In genomic region chr6:147585256-147585655, GRCh38 we compare ENCODE assay signal across 17 cellular contexts.
DNase-seq lines count a peak whose midpoint lies in the region; ATAC-seq, FAIRE-seq and TF ChIP-seq lines count a peak whose summit lies in the region.
"Had no signal": no experiment of that assay in that cellular context is flagged by ENCODE, and none has a peak within 500 bp of the region (broad histone marks: within the 10 kb centered on the region; RNA-seq: fewer than 3 reads in every experiment).

No MANE protein-coding gene starts in this region.

- CTCF ChIA-PET in K562 (lab: Yijun Ruan, JAX; ENCODE audit: low intra/inter-chr PET ratio): no interaction called here

- no peaks in the 10 kb centered on the region for H3K4me1 Mint-ChIP-seq in type B pancreatic cell (ENCODE audit: unreplicated experiment)
- H3K4me1 Mint-ChIP-seq: CD4-positive, alpha-beta memory T cell had no signal

- no peak overlapping the region for H3K27ac ChIP-seq in K562 (ENCODE audit: extremely low read depth, low read depth, low read length)
- H3K27ac ChIP-seq: 22Rv1, SK-N-MC had no signal

- no peaks in the 10 kb centered on the region for H3K27me3 Mint-ChIP-seq in type B pancreatic cell

- peaks cover 22 to 28% of the 10 kb centered on the region in 2 experiments for H3K27me3 ChIP-seq in K562 (ENCODE audit: control insufficient read depth in 2 of 2, insufficient read depth in 2 of 2, low read length in 2 of 2)

- no peak for FAIRE-seq in K562 (lab: Jason Lieb, UNC)
- FAIRE-seq: G401.6 had no signal

- H3K36me3 ChIP-seq in K562 (ENCODE audit: control insufficient read depth, insufficient read depth, low read length): no peaks in the 10 kb centered on the region
- no peaks in the 10 kb centered on the region for H3K36me3 ChIP-seq in mucosa of descending colon (ENCODE audit: low read depth)

- ATAC-seq in K562 (peak; percentile 61), left lobe of liver (peak; percentile 76), mucosa of descending colon (no peak)
- ATAC-seq: Panc1 had no signal

- TF ChIP-seq CTCF in K562 (IDR thresholded peaks at IDR 0.05 in 2 of 3, conservative IDR thresholded peaks at IDR 0.05 in 1 of 3; ENCODE audit: insufficient read depth in 2 of 3, low read depth in 1 of 3, low read length in 3 of 3) (no peak), type B pancreatic cell (conservative IDR thresholded peaks at IDR 0.05) (peak; percentile 29), mucosa of descending colon (IDR thresholded peaks at IDR 0.05) (no peak)

- no peaks in the 10 kb centered on the region for H4K20me1 ChIP-seq in K562 (replicated peaks; ENCODE audit: control insufficient read depth, insufficient read depth, low read length)

- TF ChIP-seq RAD21 in K562 (CRISPR knock-in tag; conservative IDR thresholded peaks at IDR 0.05 in 1 of 2, IDR thresholded peaks at IDR 0.05 in 1 of 2): no peak

- 13% methylated on average over 3 of the region's 3 CpGs for WGBS in K562 (ENCODE audit: insufficient coverage, low coverage, missing lambda C conversion rate)

- H3K4me1 ChIP-seq in K562 (replicated peaks in 1 of 2; ENCODE audit: control insufficient read depth in 2 of 2, insufficient read depth in 2 of 2, low read length in 2 of 2): no peaks in the 10 kb centered on the region
- H3K4me1 ChIP-seq in mucosa of descending colon (ENCODE audit: low read depth): peaks cover 4% of the 10 kb centered on the region

- no peak for TF ChIP-seq EP300 in K562 (IDR thresholded peaks at IDR 0.05; ENCODE audit: low read length)

- peaks cover 5% of the 10 kb centered on the region for H3K36me3 Mint-ChIP-seq in type B pancreatic cell
- H3K36me3 Mint-ChIP-seq: CD4-positive, alpha-beta memory T cell had no signal

- no peak overlapping the region for H3K4me2 ChIP-seq in K562 (ENCODE audit: insufficient read depth, low read length)

- no peaks in the 10 kb centered on the region for H3K9me3 ChIP-seq in K562 (replicated peaks; ENCODE audit: control insufficient read depth, insufficient read depth, low read depth, low read length)
- no peaks in the 10 kb centered on the region for H3K9me3 ChIP-seq in mucosa of descending colon

- H3K4me3 Mint-ChIP-seq in type B pancreatic cell: no peak overlapping the region
- H3K4me3 Mint-ChIP-seq: CD4-positive, alpha-beta memory T cell had no signal

- H3K4me3 ChIP-seq in K562 (no peak overlapping the region), mucosa of descending colon (no peak overlapping the region)
- H3K4me3 ChIP-seq: SK-N-MC had no signal

- no peak overlapping the region for H3K27ac Mint-ChIP-seq in type B pancreatic cell
- H3K27ac Mint-ChIP-seq: CD4-positive, alpha-beta memory T cell had no signal

- H3K79me2 ChIP-seq in K562 (ENCODE audit: control insufficient read depth, insufficient read depth, low read length): no peaks in the 10 kb centered on the region

- BruUV-seq in K562 (replicated peaks; lab: Mats Ljungman, UMichigan): no TSS peak

- H2AFZ ChIP-seq in K562 (ENCODE audit: low read depth, low read length): no peak overlapping the region

- POLR2A ChIA-PET in K562 (lab: Yijun Ruan, JAX): interaction anchor here (1.1 kb wide), 1 partner anchor 27 kb away, joined by 3 read pairs; no protein-coding TSS in a partner anchor

- intact Hi-C loops in K562 (cut with micrococcal nuclease): no loop called here
- intact Hi-C loops in mucosa of descending colon (cut with DNase I, micrococcal nuclease): no loop called here

- no peaks in the 10 kb centered on the region for H3K9me1 ChIP-seq in K562 (ENCODE audit: control insufficient read depth, insufficient read depth, low read length)

- in situ Hi-C loops in K562 (cut with MboI): no loop called here

- DNase-seq in DMS 273 (lab: John Stamatoyannopoulos, UW; ENCODE audit: unreplicated experiment): peak; percentile 4
- no peak for DNase-seq in DMS 273 treated with DMSO at 0.1 percent for 48 hours (lab: John Stamatoyannopoulos, UW)
- DNase-seq in K562 (ENCODE audit: extremely low read depth in 1 of 4, low spot score in 3 of 4): no peak
- DNase-seq in left lobe of liver (ENCODE audit: low spot score): no peak
- DNase-seq in type B pancreatic cell (ENCODE audit: extremely low spot score, unreplicated experiment): no peak
- DNase-seq in NCI-H2227 treated with DMSO at 0.1 percent for 48 hours (lab: John Stamatoyannopoulos, UW): no peak
- DNase-seq in activated CD4-positive, CD25-positive, alpha-beta regulatory T cell treated with anti-CD3 and anti-CD28 coated beads, Interleukin-2, amount 50 U/mL, for 72 hours: no peak
- no peak for DNase-seq in mucosa of descending colon
- DNase-seq: CD4-positive, alpha-beta memory T cell; DND-41; MM.1S; NCI-H1694; NCI-H524 had no signal

- no peak overlapping the region for H3K9ac ChIP-seq in K562 (ENCODE audit: insufficient read depth in 1 of 2, low read depth in 2 of 2, low read length in 2 of 2)

- TF ChIP-seq POLR2A in K562 (conservative IDR thresholded peaks at IDR 0.05): no peak

- no peaks in the 10 kb centered on the region for H3K9me3 Mint-ChIP-seq in type B pancreatic cell

TF ChIP-seq in K562, 482 proteins besides CTCF, POLR2A, EP300 and RAD21:
- TF ChIP-seq ETV5 (CRISPR knock-in tag; IDR thresholded peaks at IDR 0.05; ENCODE audit: low read depth): no peak
- TF ChIP-seq UBTF (IDR thresholded peaks at IDR 0.05; ENCODE audit: borderline replicate concordance in 1 of 2, low read depth in 2 of 2, low read length in 2 of 2): no peak
- no peak for TF ChIP-seq U2AF2 (optimal IDR thresholded peaks at IDR 0.05; ENCODE audit: low read depth, low read length)
